27 cellular contexts compared by ENCODE assay signal in the genomic region with DNA sequence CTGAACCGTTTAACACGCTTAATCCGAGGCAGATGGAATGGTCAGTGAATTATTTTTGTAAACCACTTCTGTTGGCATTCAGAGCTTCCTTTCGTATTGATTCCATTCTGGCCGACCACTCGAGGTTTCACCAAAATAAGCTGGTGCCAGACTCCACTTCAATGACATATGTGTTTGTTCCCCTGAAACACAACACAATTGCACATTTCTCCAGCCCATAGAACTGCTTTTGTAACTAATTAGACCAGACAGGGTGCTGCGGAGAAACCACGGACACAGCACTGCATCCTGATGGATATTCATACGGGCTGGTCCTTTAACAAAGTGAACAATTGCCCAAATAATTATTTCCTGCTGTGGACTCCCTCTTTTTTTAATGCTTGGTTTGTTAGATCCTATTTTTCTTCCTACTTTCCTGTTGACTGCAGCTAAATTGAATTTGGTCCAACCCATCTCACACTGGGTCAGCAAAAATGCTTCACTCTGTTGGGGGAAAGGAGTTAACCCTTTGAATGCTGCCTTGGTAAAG.
DNase-seq lines count a peak whose midpoint lies in the region; ATAC-seq, FAIRE-seq and TF ChIP-seq lines count a peak whose summit lies in the region.
"Had no signal": no experiment of that assay in that cellular context is flagged by ENCODE, and none has a peak within 500 bp of the region (broad histone marks: within the 10 kb centered on the region; RNA-seq: fewer than 3 reads in every experiment).

No MANE protein-coding gene starts in this region.

- H4K5ac ChIP-seq in mesendoderm (ENCODE audit: low read length) = peak overlapping the region; percentile 41

- H3K4me3 Mint-ChIP-seq in CD8-positive, alpha-beta T cell = no peak overlapping the region
- H3K4me3 Mint-ChIP-seq: T-cell had no signal

- peak overlapping the region; percentile 51 for H3K56ac ChIP-seq in mesendoderm (ENCODE audit: low read length)

- POLR2A ChIA-PET in A673 (lab: Charles Lee; ENCODE audit: low non-redundant PET) = no interaction called here
- POLR2A ChIA-PET in CD8-positive, alpha-beta T cell (lab: Charles Lee) = no interaction called here

- no peaks in the 10 kb centered on the region for H3K79me2 ChIP-seq in mesendoderm (ENCODE audit: control insufficient read depth, insufficient read depth, low read length)

- peak overlapping the region; percentile 10 for H3K9ac ChIP-seq in mesendoderm (ENCODE audit: low read length)
- H3K9ac ChIP-seq: BLaER1 treated with 17β-estradiol and CSF1 and Interleukin-3, amounts not matched to agents 10 nM and 100 nM had no signal

- H3K36me3 ChIP-seq in A673 (ENCODE audit: insufficient read depth, low read length, poor library complexity, severe bottlenecking) (no peaks in the 10 kb centered on the region), MG63 (no peaks in the 10 kb centered on the region; the same call in 1 of the 2 replicates), mesendoderm (ENCODE audit: control insufficient read depth, insufficient read depth, low read length) (no peaks in the 10 kb centered on the region)
- H3K36me3 ChIP-seq in CD8-positive, alpha-beta T cell (ENCODE audit: insufficient read depth, low read length) = no peaks in the 10 kb centered on the region
- H3K36me3 ChIP-seq: gastroesophageal sphincter, upper lobe of right lung had no signal

- DNase-seq in A673 (ENCODE audit: low spot score) = peak; percentile 34
- no peak for DNase-seq in MG63
- DNase-seq in dermis microvascular lymphatic vessel endothelial cell (ENCODE audit: low read depth in 2 of 2) = peak; percentile 26 to 32
- DNase-seq in mesendoderm = no peak
- DNase-seq in activated T-cell treated with anti-CD3 and anti-CD28 coated beads, Interleukin-2, amount 50 U/mL, for 48 hours = no peak
- no peak for DNase-seq in putamen (ENCODE audit: low spot score)
- DNase-seq in CD8-positive, alpha-beta T cell = no peak
- no peak for DNase-seq in D721Med (ENCODE audit: insufficient read length, low spot score)
- DNase-seq: activated CD4-positive, alpha-beta T cell treated with anti-CD3 and anti-CD28 coated beads for 1 hour; activated CD8-positive, alpha-beta memory T cell treated with anti-CD3 and anti-CD28 coated beads for 24 hours; activated naive CD4-positive, alpha-beta T cell treated with anti-CD3 and anti-CD28 coated beads, Interleukin-2, amount 50 U/mL, for 16 hours; anterior cingulate cortex; Calu3; KG1; kidney glomerular epithelial cell; MV-4-11; NCI-H1694 treated with DMSO at 0.1 percent for 48 hours; NCI-H226; occipital lobe; stimulated activated CD4-positive, alpha-beta T cell treated with anti-CD3 and anti-CD28 coated beads, Interleukin-12 subunit alpha, Interleukin-12 subunit beta, amount 100 ng/mL, for 4 hours; upper lobe of right lung had no signal

- H2BK15ac ChIP-seq in mesendoderm (replicated peaks; ENCODE audit: low read depth) = peak overlapping the region; percentile 25

- H3K27ac Mint-ChIP-seq in CD8-positive, alpha-beta T cell = no peak overlapping the region
- H3K27ac Mint-ChIP-seq: T-cell had no signal

- no TSS peak for BruUV-seq in A673 (replicated peaks; lab: Mats Ljungman, UMichigan)

- H3K4me1 Mint-ChIP-seq in CD8-positive, alpha-beta T cell (ENCODE audit: low read depth) = no peaks in the 10 kb centered on the region

- H3K27ac ChIP-seq in A673 (ENCODE audit: low read depth, low read length, poor library complexity, severe bottlenecking) (no peak overlapping the region), mesendoderm (ENCODE audit: low read depth, low read length) (no peak overlapping the region)
- H3K27ac ChIP-seq in CD8-positive, alpha-beta T cell (ENCODE audit: low read depth, low read length) = no peak overlapping the region
- H3K27ac ChIP-seq: A549; BLaER1 treated with 17β-estradiol and CSF1 and Interleukin-3, amounts not matched to agents 10 nM and 100 nM; gastroesophageal sphincter; upper lobe of right lung had no signal

- no peak overlapping the region for H3K23ac ChIP-seq in mesendoderm (ENCODE audit: low read length)

- ATAC-seq in CD8-positive, alpha-beta T cell = no peak
- ATAC-seq: A549, gastroesophageal sphincter, T-cell had no signal

- H3K27me3 Mint-ChIP-seq in CD8-positive, alpha-beta T cell (ENCODE audit: low read depth) = no peaks in the 10 kb centered on the region
- H3K27me3 Mint-ChIP-seq: T-cell had no signal

- H3K4ac ChIP-seq in mesendoderm (ENCODE audit: low read depth, low read length) = peak overlapping the region; percentile 74

- H3K36me3 Mint-ChIP-seq in CD8-positive, alpha-beta T cell = peaks cover 4% of the 10 kb centered on the region

- WGBS in mesendoderm (ENCODE audit: extremely low coverage, insufficient coverage, low lambda C conversion rate) = no CpG with 5 or more reads among the region's 9 CpGs

- peaks cover 5% of the 10 kb centered on the region for H3K9me3 ChIP-seq in A673 (ENCODE audit: low read depth, low read length, poor library complexity, severe bottlenecking)
- H3K9me3 ChIP-seq in MG63 = peaks cover 2% of the 10 kb centered on the region; the same call in 1 of the 2 replicates
- no peaks in the 10 kb centered on the region for H3K9me3 ChIP-seq in CD8-positive, alpha-beta T cell (ENCODE audit: low read length)

- no peak overlapping the region for H3K4me2 ChIP-seq in mesendoderm (ENCODE audit: low read length)
- H3K4me2 ChIP-seq: A549; BLaER1 treated with 17β-estradiol and CSF1 and Interleukin-3, amounts not matched to agents 10 nM and 100 nM had no signal

- H2BK120ac ChIP-seq in mesendoderm (ENCODE audit: low read depth, low read length) = no peak overlapping the region

- H4K8ac ChIP-seq in mesendoderm (ENCODE audit: low read depth, low read length) = no peak overlapping the region

- CTCF ChIA-PET in A673 (lab: Charles Lee) = no interaction called here
- CTCF ChIA-PET in CD8-positive, alpha-beta T cell (lab: Charles Lee) = no interaction called here

- peak overlapping the region; percentile 39 for H2BK5ac ChIP-seq in mesendoderm (ENCODE audit: low read length)

- H3K9me3 Mint-ChIP-seq in CD8-positive, alpha-beta T cell = peaks cover 10% of the 10 kb centered on the region

- H2AK5ac ChIP-seq in mesendoderm (ENCODE audit: low read length) = no peak overlapping the region

- intact Hi-C loops in A673 (cut with micrococcal nuclease; ENCODE audit: unreplicated experiment) = no loop called here
- intact Hi-C loops in CD8-positive, alpha-beta T cell (cut with DNase I, micrococcal nuclease) = no loop called here

- no peak overlapping the region for H3K4me3 ChIP-seq in A673 (ENCODE audit: low read depth, low read length, poor library complexity, severe bottlenecking)
- peak overlapping the region; percentile 12; the same call in 1 of the 2 replicates for H3K4me3 ChIP-seq in MG63
- H3K4me3 ChIP-seq in mesendoderm (ENCODE audit: low read length) = no peak overlapping the region
- H3K4me3 ChIP-seq in CD8-positive, alpha-beta T cell (ENCODE audit: low read depth, low read length) = no peak overlapping the region
- H3K4me3 ChIP-seq: A549; BLaER1 treated with 17β-estradiol and CSF1 and Interleukin-3, amounts not matched to agents 10 nM and 100 nM; gastroesophageal sphincter; upper lobe of right lung had no signal

- H3K18ac ChIP-seq in mesendoderm (ENCODE audit: low read length) = peak overlapping the region; percentile 72

- H3K79me1 ChIP-seq in mesendoderm (ENCODE audit: low read length) = no peaks in the 10 kb centered on the region

- TF ChIP-seq CTCF in A673 (conservative IDR thresholded peaks at IDR 0.05; ENCODE audit: low read depth, low read length) = no peak
- TF ChIP-seq CTCF in CD8-positive, alpha-beta T cell (IDR thresholded peaks at IDR 0.05) = no peak
- TF ChIP-seq CTCF in D721Med (IDR thresholded peaks at IDR 0.05; ENCODE audit: insufficient read depth, missing control alignments) = no peak

- H3K27me3 ChIP-seq in A673 (replicated peaks; ENCODE audit: insufficient read depth, low read depth, low read length, poor library complexity) (no peaks in the 10 kb centered on the region), MG63 (no peaks in the 10 kb centered on the region), mesendoderm (ENCODE audit: insufficient read depth, low read length, poor library complexity) (no peaks in the 10 kb centered on the region)
- no peaks in the 10 kb centered on the region for H3K27me3 ChIP-seq in CD8-positive, alpha-beta T cell (ENCODE audit: insufficient read depth, low read length)
- H3K27me3 ChIP-seq: BLaER1 treated with 17β-estradiol and CSF1 and Interleukin-3, amounts not matched to agents 10 nM and 100 nM; gastroesophageal sphincter; upper lobe of right lung had no signal

- H3K4me1 ChIP-seq in A673 (ENCODE audit: insufficient read depth, low read length, poor library complexity, severe bottlenecking) = peaks cover 12% of the 10 kb centered on the region
- peaks cover 18% of the 10 kb centered on the region for H3K4me1 ChIP-seq in mesendoderm (ENCODE audit: control insufficient read depth, low read depth, low read length)
- no peaks in the 10 kb centered on the region for H3K4me1 ChIP-seq in CD8-positive, alpha-beta T cell (ENCODE audit: insufficient read depth, low read length)
- H3K4me1 ChIP-seq: A549; BLaER1 treated with 17β-estradiol and CSF1 and Interleukin-3, amounts not matched to agents 10 nM and 100 nM had no signal

- no peak for FAIRE-seq in D721Med (lab: Jason Lieb, UNC)
- FAIRE-seq: A549, G401.6, TTC549 had no signal

Comparison
In these comparisons a context has a peak if more than half of its experiments do, and no peak if none do; other contexts are left out.
1. DNase-seq: peak in A673 (single experiment) and dermis microvascular lymphatic vessel endothelial cell (2 of 2); none in MG63 (single experiment), mesendoderm (single experiment), activated T-cell treated with anti-CD3 and anti-CD28 coated beads, Interleukin-2, amount 50 U/mL, for 48 hours (0 of 2), putamen (single experiment), CD8-positive, alpha-beta T cell (0 of 7) and D721Med (single experiment).